22 cellular contexts compared by ENCODE assay signal in the genomic region with DNA sequence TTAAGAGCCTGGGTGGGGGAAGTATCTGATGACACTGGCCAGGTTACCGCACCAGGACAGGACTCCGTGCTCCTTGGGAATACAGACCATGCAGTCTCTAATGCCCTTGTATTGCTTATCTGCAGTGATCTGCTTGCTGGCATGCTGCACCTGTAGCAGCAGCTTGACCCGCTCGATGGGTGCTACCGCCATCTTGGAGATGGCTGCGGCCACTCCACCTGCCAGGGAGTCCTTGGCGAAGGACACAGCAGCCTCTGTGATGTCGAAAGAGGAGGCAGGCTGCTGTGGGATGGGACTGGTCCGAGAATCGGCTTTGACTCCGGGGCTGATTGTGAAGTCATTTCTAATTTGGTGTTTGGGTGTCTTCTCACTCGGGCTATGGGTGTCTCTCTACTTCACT. TPM values are rescaled to one million over a fixed set of nuclear protein-coding genes. Genes with fewer than 3 reads are reported as not detected.
A peak's percentile ranks its signal among the peaks of the same experiment; 100 is the strongest.
DNase-seq lines count a peak whose midpoint lies in the region; ATAC-seq and TF ChIP-seq lines count a peak whose summit lies in the region.
"Had no signal": no experiment of that assay in that cellular context is flagged by ENCODE, and none has a peak within 500 bp of the region (broad histone marks: within the 10 kb centered on the region; RNA-seq: fewer than 3 reads in every experiment).

No MANE protein-coding gene starts in this region.

- peaks cover 16% of the 10 kb centered on the region for H3K27me3 Mint-ChIP-seq in endodermal cell (ENCODE audit: insufficient read depth)
- H3K27me3 Mint-ChIP-seq: B cell; CD4-positive, alpha-beta T cell had no signal

- no peak overlapping the region for H2BK12ac ChIP-seq in neuronal stem cell (ENCODE audit: low read length)
- no peak overlapping the region for H2BK12ac ChIP-seq in mesenchymal stem cell (ENCODE audit: low read length in 2 of 2)

- intact Hi-C loops in upper lobe of right lung (cut with DNase I), result no loop called here

- DNase-seq in NCI-H82 (lab: John Stamatoyannopoulos, UW) (peak; percentile 45), NCI-H82 treated with DMSO at 0.1 percent for 48 hours (lab: John Stamatoyannopoulos, UW; ENCODE audit: unreplicated experiment) (no peak), endodermal cell (peak; percentile 32), neuronal stem cell (ENCODE audit: low spot score) (no peak), upper lobe of right lung (peak; percentile 51), mesenchymal stem cell (no peak), ecto neural progenitor cell (ENCODE audit: low spot score) (no peak)
- DNase-seq: CD4-positive, alpha-beta T cell; CD8-positive, alpha-beta memory T cell; DMS53; DMS79 treated with DMSO at 0.1 percent for 48 hours; GF-D8; H7 had no signal

- H3K27me3 ChIP-seq in endodermal cell (ENCODE audit: control insufficient read depth, insufficient read depth, low read length, poor library complexity, severe bottlenecking), result no peaks in the 10 kb centered on the region
- peaks cover 0 to 1% (median 0%) of the 10 kb centered on the region in 3 experiments for H3K27me3 ChIP-seq in neuronal stem cell (ENCODE audit: control insufficient read depth in 3 of 3, insufficient read depth in 3 of 3, low read depth in 1 of 3, low read length in 3 of 3)
- no peaks in the 10 kb centered on the region for H3K27me3 ChIP-seq in upper lobe of right lung
- H3K27me3 ChIP-seq in mesenchymal stem cell (ENCODE audit: control insufficient read depth in 1 of 2, insufficient read depth in 1 of 2, low read length in 2 of 2), result peaks cover 14 to 20% of the 10 kb centered on the region in 2 experiments
- H3K27me3 ChIP-seq: BLaER1 had no signal

- H4K8ac ChIP-seq in neuronal stem cell (ENCODE audit: low read depth, low read length), result no peak overlapping the region
- H4K8ac ChIP-seq in mesenchymal stem cell (ENCODE audit: low read length), result no peak overlapping the region

- H3K23ac ChIP-seq in neuronal stem cell (ENCODE audit: low read depth, low read length, poor library complexity), result no peak overlapping the region
- H3K23ac ChIP-seq in mesenchymal stem cell (ENCODE audit: low read length in 2 of 2), result no peak overlapping the region

- no peaks in the 10 kb centered on the region for H3K36me3 Mint-ChIP-seq in endodermal cell (ENCODE audit: low read depth)

- no peak overlapping the region for H4K91ac ChIP-seq in neuronal stem cell (ENCODE audit: low read depth, low read length, poor library complexity)
- no peak overlapping the region for H4K91ac ChIP-seq in mesenchymal stem cell (ENCODE audit: low read length)

- TF ChIP-seq CTCF in endodermal cell (conservative IDR thresholded peaks at IDR 0.05), result no peak
- no peak for TF ChIP-seq CTCF in upper lobe of right lung (IDR thresholded peaks at IDR 0.05)

- H3K4me3 Mint-ChIP-seq in endodermal cell, result no peak overlapping the region
- H3K4me3 Mint-ChIP-seq: B cell; CD14-positive monocyte; CD4-positive, alpha-beta T cell had no signal

- H3K18ac ChIP-seq in neuronal stem cell (ENCODE audit: low read length), result no peak overlapping the region
- H3K18ac ChIP-seq in mesenchymal stem cell (ENCODE audit: low read depth in 1 of 2, low read length in 2 of 2), result no peak overlapping the region

- H2BK5ac ChIP-seq in neuronal stem cell (ENCODE audit: low read length) (no peak overlapping the region), mesenchymal stem cell (ENCODE audit: low read depth, low read length, poor library complexity, severe bottlenecking) (no peak overlapping the region)

- no peak overlapping the region for H3K14ac ChIP-seq in neuronal stem cell (ENCODE audit: low read length)
- no peak overlapping the region for H3K14ac ChIP-seq in mesenchymal stem cell (ENCODE audit: low read length in 2 of 2)

- no peak overlapping the region for H3K4me2 ChIP-seq in neuronal stem cell (ENCODE audit: insufficient read depth, low read length, poor library complexity, severe bottlenecking)
- H3K4me2 ChIP-seq in mesenchymal stem cell (ENCODE audit: low read length, poor library complexity, severe bottlenecking), result no peak overlapping the region
- H3K4me2 ChIP-seq: BLaER1 had no signal

- H3K4me1 ChIP-seq in endodermal cell (ENCODE audit: control insufficient read depth, insufficient read depth, low read length) (no peaks in the 10 kb centered on the region), neuronal stem cell (ENCODE audit: control insufficient read depth in 2 of 2, insufficient read depth in 1 of 2, low read depth in 1 of 2, low read length in 2 of 2) (peaks cover 0 to 6% of the 10 kb centered on the region in 2 donors), upper lobe of right lung (no peaks in the 10 kb centered on the region), mesenchymal stem cell (ENCODE audit: control insufficient read depth, insufficient read depth, low read depth, low read length) (no peaks in the 10 kb centered on the region)
- H3K4me1 ChIP-seq: BLaER1 had no signal

- ATAC-seq in upper lobe of right lung (no peak), GM21619 (IDR thresholded peaks at IDR 0.05; ENCODE audit: unreplicated experiment) (no peak)

- H3K27ac Mint-ChIP-seq in endodermal cell, result no peak overlapping the region
- H3K27ac Mint-ChIP-seq: B cell had no signal

- H3K27ac ChIP-seq in endodermal cell (ENCODE audit: low read depth, low read length) (no peak overlapping the region), neuronal stem cell (replicated peaks; ENCODE audit: low read length) (no peak overlapping the region), upper lobe of right lung (no peak overlapping the region), mesenchymal stem cell (ENCODE audit: low read length, poor library complexity, severe bottlenecking) (no peak overlapping the region)
- H3K27ac ChIP-seq: 22Rv1, BLaER1, GM23248 had no signal

- H2BK120ac ChIP-seq in neuronal stem cell (ENCODE audit: low read depth, low read length) (no peak overlapping the region), mesenchymal stem cell (ENCODE audit: low read depth, low read length) (no peak overlapping the region)

- no peak overlapping the region for H3K4ac ChIP-seq in neuronal stem cell (ENCODE audit: low read length)
- no peak overlapping the region for H3K4ac ChIP-seq in mesenchymal stem cell (ENCODE audit: low read depth in 1 of 2, low read length in 2 of 2)

- H3K9me3 Mint-ChIP-seq in endodermal cell, result no peaks in the 10 kb centered on the region

- H3K9ac ChIP-seq in endodermal cell (ENCODE audit: extremely low read depth, low read length, poor library complexity, severe bottlenecking) (no peak overlapping the region), neuronal stem cell (ENCODE audit: low read depth, low read length, poor library complexity) (no peak overlapping the region), mesenchymal stem cell (ENCODE audit: low read length) (no peak overlapping the region)
- H3K9ac ChIP-seq: BLaER1, GM23248 had no signal

- H3K4me1 Mint-ChIP-seq in endodermal cell, result no peaks in the 10 kb centered on the region

- H2AFZ ChIP-seq in neuronal stem cell (ENCODE audit: low read length) (peak overlapping the region; percentile 46), mesenchymal stem cell (ENCODE audit: low read depth, low read length) (no peak overlapping the region)
- H2AFZ ChIP-seq: GM23248 had no signal

- WGBS in endodermal cell (ENCODE audit: insufficient coverage in 1 of 2, insufficient read length in 1 of 2), 2 experiments, result 88 to 95% methylated on average over 6 to 12 of the region's 12 CpGs
- WGBS in neuronal stem cell (ENCODE audit: extremely low coverage in 2 of 2, insufficient read length in 2 of 2, insufficient replicate concordance in 1 of 2), 2 donors, result no CpG with 5 or more reads among the region's 12 CpGs
- WGBS in mesenchymal stem cell, result 97% methylated on average over 12 of the region's 12 CpGs

- H3K4me3 ChIP-seq in endodermal cell (ENCODE audit: low read length) (no peak overlapping the region), neuronal stem cell (ENCODE audit: low read length in 2 of 2) (no peak overlapping the region), upper lobe of right lung (no peak overlapping the region), mesenchymal stem cell (ENCODE audit: insufficient read depth in 1 of 2, low read depth in 1 of 2, low read length in 2 of 2) (no peak overlapping the region)
- H3K4me3 ChIP-seq: BLaER1, GM23248 had no signal

- no peak overlapping the region for H2BK15ac ChIP-seq in neuronal stem cell (ENCODE audit: low read length)
- no peak overlapping the region for H2BK15ac ChIP-seq in mesenchymal stem cell (ENCODE audit: low read depth, poor library complexity, severe bottlenecking)

- H3K36me3 ChIP-seq in endodermal cell (ENCODE audit: control insufficient read depth, insufficient read depth, low read length) (no peaks in the 10 kb centered on the region), neuronal stem cell (replicated peaks in 1 of 2; ENCODE audit: control insufficient read depth in 2 of 2, insufficient read depth in 2 of 2, low read length in 2 of 2) (peaks cover 0 to 10% of the 10 kb centered on the region in 2 donors), upper lobe of right lung (no peaks in the 10 kb centered on the region), mesenchymal stem cell (ENCODE audit: control insufficient read depth in 1 of 2, insufficient read depth in 2 of 2, low read depth in 1 of 2, low read length in 2 of 2) (no peaks in the 10 kb centered on the region)

- no peaks in the 10 kb centered on the region for H3K79me1 ChIP-seq in neuronal stem cell (ENCODE audit: low read depth, low read length)
- no peaks in the 10 kb centered on the region for H3K79me1 ChIP-seq in mesenchymal stem cell (replicated peaks; ENCODE audit: low read length, poor library complexity, severe bottlenecking)

- H3K9me3 ChIP-seq in endodermal cell (ENCODE audit: control insufficient read depth, low read length) (no peaks in the 10 kb centered on the region), neuronal stem cell (replicated peaks in 1 of 2; ENCODE audit: control insufficient read depth in 2 of 2, insufficient read depth in 1 of 2, low read depth in 1 of 2, low read length in 2 of 2) (no peaks in the 10 kb centered on the region), upper lobe of right lung (peaks cover 6% of the 10 kb centered on the region), mesenchymal stem cell (ENCODE audit: control insufficient read depth, low read length) (peaks cover 9% of the 10 kb centered on the region)

- H2AK5ac ChIP-seq in neuronal stem cell (ENCODE audit: low read depth, low read length), result no peak overlapping the region
- H2AK5ac ChIP-seq in mesenchymal stem cell (ENCODE audit: low read length, severe bottlenecking), result no peak overlapping the region

RNA-seq across cellular contexts. Expression of a gene that starts 3.1 kb away (rescaled TPM):
- total RNA-seq in endodermal cell (not detected), upper lobe of right lung (1.3 TPM)
- polyA plus RNA-seq in endodermal cell (2013, experiment 1 of 2), result not detected
- not detected for polyA plus RNA-seq in endodermal cell (2013, experiment 2 of 2)
- not detected for polyA plus RNA-seq in neuronal stem cell (2013, experiment 1 of 2)
- not detected for polyA plus RNA-seq in neuronal stem cell (2013, experiment 2 of 2)
- not detected for polyA plus RNA-seq in mesenchymal stem cell (2013, experiment 1 of 2)
- polyA plus RNA-seq in mesenchymal stem cell (2013, experiment 2 of 2), result not detected
- total RNA-seq: Daoy, G401, H1, H7 had no signal
- polyA plus RNA-seq: H1 had no signal

RNA-seq across cellular contexts. Expression of a gene that starts 32.5 kb away (rescaled TPM):
- 10 to 100 TPM; 10.9 to 13.9 TPM for total RNA-seq in endodermal cell
- polyA plus RNA-seq in endodermal cell (2013, experiment 1 of 2), result 62.4 TPM
- 55.8 TPM for polyA plus RNA-seq in endodermal cell (2013, experiment 2 of 2)
- polyA plus RNA-seq in neuronal stem cell (2013, experiment 1 of 2), result 42.3 TPM
- polyA plus RNA-seq in neuronal stem cell (2013, experiment 2 of 2), result 42.6 TPM
- 3.2 TPM for total RNA-seq in upper lobe of right lung
- 0.98 TPM for polyA plus RNA-seq in mesenchymal stem cell (2013, experiment 1 of 2)
- polyA plus RNA-seq in mesenchymal stem cell (2013, experiment 2 of 2), result 1.1 TPM
- total RNA-seq: GM23248 had no signal
- polyA plus RNA-seq: CD8-positive, alpha-beta memory T cell had no signal

RNA-seq across cellular contexts. Expression of a gene that starts 54.8 kb away (rescaled TPM):
- total RNA-seq in endodermal cell (10 to 100 TPM; 28.5 to 43.1 TPM), upper lobe of right lung (1.3 TPM)
- 32.1 TPM for polyA plus RNA-seq in endodermal cell (2013, experiment 1 of 2)
- 32.0 TPM for polyA plus RNA-seq in endodermal cell (2013, experiment 2 of 2)
- polyA plus RNA-seq in neuronal stem cell (2013, experiment 1 of 2), result 31.3 TPM
- 32.8 TPM for polyA plus RNA-seq in neuronal stem cell (2013, experiment 2 of 2)
- polyA plus RNA-seq in mesenchymal stem cell (2013, experiment 1 of 2), result 5.6 TPM
- 6.6 TPM for polyA plus RNA-seq in mesenchymal stem cell (2013, experiment 2 of 2)

Comparison
In these comparisons a context has a peak if more than half of its experiments do, and no peak if none do; other contexts are left out.
1. DNase-seq: peak in NCI-H82 (single experiment), endodermal cell (single experiment) and upper lobe of right lung (single experiment); none in NCI-H82 treated with DMSO at 0.1 percent for 48 hours (single experiment), neuronal stem cell (single experiment), mesenchymal stem cell (single experiment) and ecto neural progenitor cell (single experiment).